In genomic region chr6:32868257-32868788, GRCh38 we compare ENCODE assay signal across 8 cellular contexts. TPM values are rescaled to one million over a fixed set of nuclear protein-coding genes. Genes with fewer than 3 reads are reported as not detected.
DNase-seq lines count a peak whose midpoint lies in the region; ATAC-seq and TF ChIP-seq lines count a peak whose summit lies in the region.

No MANE protein-coding gene starts in this region.

- no peaks in the 10 kb centered on the region for H3K36me3 ChIP-seq in OCI-LY1 (ENCODE audit: insufficient read depth, low read length)

- H3K9me3 ChIP-seq in OCI-LY1 (ENCODE audit: low read length) = no peaks in the 10 kb centered on the region

- no peak for TF ChIP-seq POLR2A in erythroblast (IDR thresholded peaks at IDR 0.05; ENCODE audit: low read length)

- H4K20me1 ChIP-seq in OCI-LY1 (ENCODE audit: insufficient read depth, low read length) = no peaks in the 10 kb centered on the region

- H3K27ac ChIP-seq in OCI-LY1 (ENCODE audit: low read depth, low read length, poor library complexity, severe bottlenecking) = peak overlapping the region; percentile 95

- H3K4me2 ChIP-seq in OCI-LY1 (ENCODE audit: low read length) = peak overlapping the region; percentile 70

- H3K9me2 ChIP-seq in OCI-LY1 (ENCODE audit: low read depth, low read length) = no peaks in the 10 kb centered on the region

- peak; percentile 99 for TF ChIP-seq CTCF in HFFc6 (IDR thresholded peaks at IDR 0.05)
- peak; percentile 90 for TF ChIP-seq CTCF in OCI-LY1 (IDR thresholded peaks at IDR 0.05; ENCODE audit: low read length)
- peak; percentile 88 for TF ChIP-seq CTCF in natural killer cell (IDR thresholded peaks at IDR 0.05)

- no peaks in the 10 kb centered on the region for H3K79me2 ChIP-seq in OCI-LY1 (ENCODE audit: insufficient read depth, low read length)

- no peak overlapping the region for H2AFZ ChIP-seq in OCI-LY1 (ENCODE audit: low read length)

- H3K27me3 ChIP-seq in OCI-LY1 (ENCODE audit: insufficient read depth, low read length) = no peaks in the 10 kb centered on the region

- H3K27ac Mint-ChIP-seq in HFFc6 = no peak overlapping the region
- H3K27ac Mint-ChIP-seq in natural killer cell = peak overlapping the region in 1 of 2 donors; percentile 7

- H3K4me1 ChIP-seq in OCI-LY1 (ENCODE audit: insufficient read depth, low read length, severe bottlenecking) = peaks cover 32% of the 10 kb centered on the region

- DNase-seq in COLO668 (lab: John Stamatoyannopoulos, UW; ENCODE audit: unreplicated experiment) = peak; percentile 59
- peak; percentile 56 for DNase-seq in HFFc6
- DNase-seq in activated CD8-positive, alpha-beta memory T cell treated with anti-CD3 and anti-CD28 coated beads, Interleukin-2, amount 50 U/mL, for 4 hours = peak; percentile 89
- DNase-seq in erythroblast (lab: John Stamatoyannopoulos, UW) = peak; percentile 79 to 91
- DNase-seq in natural killer cell = peak; percentile 81
- DNase-seq in stimulated activated naive CD4-positive, alpha-beta T cell (lab: John Stamatoyannopoulos, UW) = peak; percentile 70 to 90 (median 83)

- peak; percentile 89 to 96 (median 93) for ATAC-seq in natural killer cell
- ATAC-seq in GM21786 (IDR thresholded peaks at IDR 0.05; ENCODE audit: unreplicated experiment) = no peak

- intact Hi-C loops in natural killer cell (cut with micrococcal nuclease) = loop anchor here (1.0 to 5.0 kb wide), 4 partner anchors 15 to 456 kb away; partner anchors contain the start of genes TAP1 and TAP2

- no peak overlapping the region for H3K4me3 ChIP-seq in OCI-LY1 (ENCODE audit: low read depth, low read length, poor library complexity, severe bottlenecking)

- H3K9ac ChIP-seq in OCI-LY1 (ENCODE audit: low read length) = no peak overlapping the region

- no peak overlapping the region for H3K4me3 Mint-ChIP-seq in HFFc6
- no peak overlapping the region for H3K4me3 Mint-ChIP-seq in natural killer cell

- 0 out of 2 replicates have a peak, but pooled peaks cover 5% of the 10 kb centered on the region for H3F3A ChIP-seq in OCI-LY1 (ENCODE audit: insufficient read depth, low read length)

- H3K9me3 Mint-ChIP-seq in HFFc6 = no peaks in the 10 kb centered on the region
- H3K9me3 Mint-ChIP-seq in natural killer cell = no peaks in the 10 kb centered on the region

- peaks cover 39% of the 10 kb centered on the region for H3K27me3 Mint-ChIP-seq in HFFc6 (ENCODE audit: insufficient read depth)
- no peaks in the 10 kb centered on the region for H3K27me3 Mint-ChIP-seq in natural killer cell (ENCODE audit: low read depth in 2 of 2)

- H3K36me3 Mint-ChIP-seq in HFFc6 (ENCODE audit: low read depth) (no peaks in the 10 kb centered on the region), natural killer cell (no peaks in the 10 kb centered on the region)

- no peaks in the 10 kb centered on the region for H3K4me1 Mint-ChIP-seq in HFFc6 (ENCODE audit: low read depth)
- H3K4me1 Mint-ChIP-seq in natural killer cell = peaks cover 6 to 7% of the 10 kb centered on the region in 2 donors

RNA-seq across cellular contexts. Expression of gene PSMB9, which starts 14.3 kb away (rescaled TPM):
- 10 to 100 TPM in 4 of 6 experiments, 1 to 10 TPM in 2; 4.9 to 23.9 (median 20.9) TPM for total RNA-seq in HFFc6 (2021; fragmentation: NEBNext Ultra II Directional; extraction: Animal tissue kit (Norgen Biotek cat#: 25700))
- total RNA-seq in natural killer cell = 100 to 1,000 TPM; 112 to 190 (median 182) TPM

RNA-seq across cellular contexts. Expression of gene TAP1, which starts 14.8 kb away (rescaled TPM):
- 10 to 100 TPM; 29.9 to 42.6 (median 37.8) TPM for total RNA-seq in HFFc6 (2021; fragmentation: NEBNext Ultra II Directional; extraction: Animal tissue kit (Norgen Biotek cat#: 25700))
- 100 to 1,000 TPM; 134 to 193 (median 179) TPM for total RNA-seq in natural killer cell

RNA-seq across cellular contexts. Expression of gene PSMB8, which starts 24.5 kb away (rescaled TPM):
- total RNA-seq in HFFc6 (2021; fragmentation: NEBNext Ultra II Directional; extraction: Animal tissue kit (Norgen Biotek cat#: 25700)) = 10 to 100 TPM; 24.4 to 43.3 (median 39.5) TPM
- total RNA-seq in natural killer cell = 100 to 1,000 TPM; 160 to 170 (median 161) TPM

RNA-seq across cellular contexts. Expression of gene TAP2, which starts 29.8 kb away (rescaled TPM):
- 10 to 100 TPM; 25.3 to 47.5 (median 39.2) TPM for total RNA-seq in HFFc6 (2021; fragmentation: NEBNext Ultra II Directional; extraction: Animal tissue kit (Norgen Biotek cat#: 25700))
- 100 to 1,000 TPM; 162 to 221 (median 209) TPM for total RNA-seq in natural killer cell

RNA-seq across cellular contexts. Expression of gene HLA-DOB, which starts 51.5 kb away (rescaled TPM):
- under 1 TPM in 2 of 6 experiments, not detected in 4; 0.14 to 0.28 TPM for total RNA-seq in HFFc6 (2021; fragmentation: NEBNext Ultra II Directional; extraction: Animal tissue kit (Norgen Biotek cat#: 25700))
- 10 to 100 TPM in 2 of 3 donors, 1 to 10 TPM in 1; 4.2 to 13.7 (median 10.4) TPM for total RNA-seq in natural killer cell

Comparison
In these comparisons a context has a peak if more than half of its experiments do, and no peak if none do; other contexts are left out.
1. RNA of gene PSMB9, which starts 14.3 kb away (total RNA-seq): 112 to 190 TPM in natural killer cell; 4.9 to 23.9 TPM in HFFc6; every median in the first group is over 4 times any median in the second.
2. Peak in every context shown above with its lines, with median percentiles within 50 percentile points of each other: DNase-seq and CTCF ChIP-seq.